9 cellular contexts compared by ENCODE assay signal in genomic region chr22:30921108-30921507, GRCh38. TPM values are rescaled to one million over a fixed set of nuclear protein-coding genes. Genes with fewer than 3 reads are reported as not detected.
DNase-seq lines count a peak whose midpoint lies in the region; ATAC-seq and TF ChIP-seq lines count a peak whose summit lies in the region.
"Had no signal": no experiment of that assay in that cellular context is flagged by ENCODE, and none has a peak within 500 bp of the region (broad histone marks: within the 10 kb centered on the region; RNA-seq: fewer than 3 reads in every experiment).

No MANE protein-coding gene starts in this region.

- H3K36me3 Mint-ChIP-seq in CD4-positive, CD25-positive, alpha-beta regulatory T cell, result peaks cover 13% of the 10 kb centered on the region
- H3K36me3 Mint-ChIP-seq in activated naive CD8-positive, alpha-beta T cell treated with anti-CD3 and anti-CD28 coated beads, Interleukin-2, amount 50 U/mL, for 24 hours (ENCODE audit: low read depth), result peaks cover 2% of the 10 kb centered on the region

- H3K27ac Mint-ChIP-seq in CD4-positive, CD25-positive, alpha-beta regulatory T cell, result peak overlapping the region in 2 of 3 donors; percentile 83 to 88
- H3K27ac Mint-ChIP-seq in activated naive CD8-positive, alpha-beta T cell treated with anti-CD3 and anti-CD28 coated beads, Interleukin-2, amount 50 U/mL, for 24 hours, result peak overlapping the region; percentile 76

- peak overlapping the region; percentile 88 for H3K4me2 ChIP-seq in GM23248 (ENCODE audit: unreplicated experiment)

- ATAC-seq in CD4-positive, CD25-positive, alpha-beta regulatory T cell (ENCODE audit: low read depth in 2 of 2), result no peak
- no peak for ATAC-seq in activated naive CD8-positive, alpha-beta T cell treated with anti-CD3 and anti-CD28 coated beads, Interleukin-2, amount 50 U/mL, for 24 hours

- H3K9ac ChIP-seq in GM23248, result peak overlapping the region; percentile 54; the same call in 1 of the 2 replicates

- H3K4me3 Mint-ChIP-seq in CD4-positive, CD25-positive, alpha-beta regulatory T cell, result peak overlapping the region; percentile 81 to 96 (median 84)
- H3K4me3 Mint-ChIP-seq in activated naive CD8-positive, alpha-beta T cell treated with anti-CD3 and anti-CD28 coated beads, Interleukin-2, amount 50 U/mL, for 24 hours, result peak overlapping the region; percentile 76

- peaks cover 15% of the 10 kb centered on the region for H3K36me3 ChIP-seq in CD4-positive, CD25-positive, alpha-beta regulatory T cell (ENCODE audit: control insufficient read depth, insufficient read depth, low read length)
- H3K36me3 ChIP-seq in GM23248 (ENCODE audit: low read depth) (no peaks in the 10 kb centered on the region), BE2C (peaks cover 10% of the 10 kb centered on the region)

- peaks cover 4% of the 10 kb centered on the region for H3K27me3 Mint-ChIP-seq in CD4-positive, CD25-positive, alpha-beta regulatory T cell
- no peaks in the 10 kb centered on the region for H3K27me3 Mint-ChIP-seq in activated naive CD8-positive, alpha-beta T cell treated with anti-CD3 and anti-CD28 coated beads, Interleukin-2, amount 50 U/mL, for 24 hours

- intact Hi-C loops in posterior cingulate gyrus (cut with DNase I), result no loop called here

- no peaks in the 10 kb centered on the region for H3K79me2 ChIP-seq in GM23248 (ENCODE audit: insufficient read depth)

- TF ChIP-seq CTCF in BE2C (IDR thresholded peaks at IDR 0.05; ENCODE audit: low read depth, low read length), result no peak

- H4K20me1 ChIP-seq in GM23248 (ENCODE audit: insufficient read depth), result no peaks in the 10 kb centered on the region

- H3K9me2 ChIP-seq in GM23248 (ENCODE audit: insufficient read depth), result no peaks in the 10 kb centered on the region

- H3K27ac ChIP-seq in CD4-positive, CD25-positive, alpha-beta regulatory T cell (ENCODE audit: insufficient read depth, low read length, poor library complexity, severe bottlenecking), result peak overlapping the region; percentile 69
- no peak overlapping the region for H3K27ac ChIP-seq in GM23248
- H3K27ac ChIP-seq: cardiac muscle cell had no signal

- no peaks in the 10 kb centered on the region for H3K27me3 ChIP-seq in CD4-positive, CD25-positive, alpha-beta regulatory T cell (ENCODE audit: control insufficient read depth, insufficient read depth, low read length)
- H3K27me3 ChIP-seq in GM23248 (replicated peaks; ENCODE audit: insufficient read depth) (no peaks in the 10 kb centered on the region), BE2C (peaks cover 8% of the 10 kb centered on the region)
- H3K27me3 ChIP-seq: cardiac muscle cell had no signal

- in situ Hi-C loops in GM23248 (cut with MboI), result loop anchor here (5.0 kb wide), 1 partner anchor 159 kb away; no protein-coding TSS in a partner anchor

- H3K9me3 Mint-ChIP-seq in CD4-positive, CD25-positive, alpha-beta regulatory T cell, result no peaks in the 10 kb centered on the region
- H3K9me3 Mint-ChIP-seq in activated naive CD8-positive, alpha-beta T cell treated with anti-CD3 and anti-CD28 coated beads, Interleukin-2, amount 50 U/mL, for 24 hours, result no peaks in the 10 kb centered on the region

- DNase-seq in CD4-positive, CD25-positive, alpha-beta regulatory T cell, result no peak
- DNase-seq in GM23248 (peak; percentile 35), myocyte (ENCODE audit: low read depth) (peak; percentile 21), BE2C (no peak), iPS-NIHi7 (ENCODE audit: extremely low spot score) (no peak), AG20443 (ENCODE audit: low spot score) (no peak), posterior cingulate gyrus (no peak)
- DNase-seq in activated naive CD8-positive, alpha-beta T cell treated with anti-CD3 and anti-CD28 coated beads, Interleukin-2, amount 50 U/mL, for 24 hours, result no peak

- peaks cover 0 to 1% of the 10 kb centered on the region in 2 experiments for H3K9me3 ChIP-seq in CD4-positive, CD25-positive, alpha-beta regulatory T cell (ENCODE audit: control insufficient read depth in 2 of 2, low read length in 2 of 2)
- H3K9me3 ChIP-seq in GM23248 (ENCODE audit: low read depth) (no peaks in the 10 kb centered on the region), BE2C (no peaks in the 10 kb centered on the region)

- H3F3A ChIP-seq in GM23248 (ENCODE audit: insufficient read depth), result peaks cover 12% of the 10 kb centered on the region; the same call in 1 of the 2 replicates

- H3K4me3 ChIP-seq in CD4-positive, CD25-positive, alpha-beta regulatory T cell (ENCODE audit: low read depth, low read length), result peak overlapping the region; percentile 77
- H3K4me3 ChIP-seq in GM23248 (peak overlapping the region; percentile 76), BE2C (ENCODE audit: low read depth, low read length) (no peak overlapping the region)
- H3K4me3 ChIP-seq: cardiac muscle cell had no signal

- H3K4me1 Mint-ChIP-seq in CD4-positive, CD25-positive, alpha-beta regulatory T cell, result peaks cover 5 to 28% (median 15%) of the 10 kb centered on the region in 4 donors
- H3K4me1 Mint-ChIP-seq in activated naive CD8-positive, alpha-beta T cell treated with anti-CD3 and anti-CD28 coated beads, Interleukin-2, amount 50 U/mL, for 24 hours, result peaks cover 20% of the 10 kb centered on the region

- H2AFZ ChIP-seq in GM23248, result peak overlapping the region; percentile 95

- 3 to 5% methylated on average over 6 of the region's 6 CpGs for WGBS in GM23248 (ENCODE audit: low coverage in 1 of 2, low lambda C conversion rate in 2 of 2, missing lambda C conversion rate in 2 of 2), 2 experiments

- H3K4me1 ChIP-seq in CD4-positive, CD25-positive, alpha-beta regulatory T cell (ENCODE audit: control insufficient read depth, insufficient read depth, low read length, poor library complexity, severe bottlenecking), result peaks cover 14% of the 10 kb centered on the region
- peaks cover 14% of the 10 kb centered on the region for H3K4me1 ChIP-seq in GM23248 (ENCODE audit: insufficient read depth)
- H3K4me1 ChIP-seq in BE2C, result no peaks in the 10 kb centered on the region; the same call in 1 of the 2 replicates

RNA-seq across cellular contexts. Expression of gene MORC2, which starts 47.5 kb away (rescaled TPM):
- 39.0 TPM for total RNA-seq in CD4-positive, CD25-positive, alpha-beta regulatory T cell
- 10 to 100 TPM in 3 of 4 donors, 1 to 10 TPM in 1; 7.6 to 21.2 (median 16.4) TPM for polyA plus RNA-seq in CD4-positive, CD25-positive, alpha-beta regulatory T cell
- 16.1 and 16.8 TPM in 2 replicates for total RNA-seq in GM23248 (2014; rRNA removed; shearing (Covaris generic))
- 13.2 and 13.3 TPM in 2 replicates for polyA plus RNA-seq in GM23248 (2016; fragmentation: Nextera tagmentation; extraction: Ambion mirVana)
- total RNA-seq in myocyte, result 16.4 and 18.3 TPM in 2 replicates
- 24.4 TPM for polyA plus RNA-seq in myocyte (2012)
- polyA plus RNA-seq in BE2C (2012; ENCODE audit: insufficient read depth, insufficient read length, low read depth), result 130 TPM

RNA-seq across cellular contexts. Expression of gene TUG1, which starts 48.0 kb away (rescaled TPM):
- 90.9 TPM for total RNA-seq in CD4-positive, CD25-positive, alpha-beta regulatory T cell
- 10 to 100 TPM; 18.2 to 24.9 (median 20.7) TPM for polyA plus RNA-seq in CD4-positive, CD25-positive, alpha-beta regulatory T cell
- 65.9 and 68.5 TPM in 2 replicates for total RNA-seq in GM23248 (2014; rRNA removed; shearing (Covaris generic))
- polyA plus RNA-seq in GM23248 (2016; fragmentation: Nextera tagmentation; extraction: Ambion mirVana), result 22.8 and 26.6 TPM in 2 replicates
- 54.2 and 54.5 TPM in 2 replicates for total RNA-seq in myocyte
- polyA plus RNA-seq in myocyte (2012), result 35.6 TPM
- polyA plus RNA-seq in BE2C (2012; ENCODE audit: insufficient read depth, insufficient read length, low read depth), result 117 TPM

Comparison
In these comparisons a context has a peak if more than half of its experiments do, and no peak if none do; other contexts are left out.
1. DNase-seq: peak in GM23248 (single experiment) and myocyte (single experiment); none in CD4-positive, CD25-positive, alpha-beta regulatory T cell (0 of 3), activated naive CD8-positive, alpha-beta T cell treated with anti-CD3 and anti-CD28 coated beads, Interleukin-2, amount 50 U/mL, for 24 hours (single experiment), BE2C (single experiment), iPS-NIHi7 (single experiment), AG20443 (single experiment) and posterior cingulate gyrus (0 of 10).